8 cellular contexts compared by ENCODE assay signal in genomic region chr19:7916908-7917291, GRCh38. TPM values are rescaled to one million over a fixed set of nuclear protein-coding genes. Genes with fewer than 3 reads are reported as not detected.
DNase-seq lines count a peak whose midpoint lies in the region; ATAC-seq, FAIRE-seq and TF ChIP-seq lines count a peak whose summit lies in the region.

No MANE protein-coding gene starts in this region.

- H3K27me3 ChIP-seq in HL-60 (ENCODE audit: insufficient read depth, poor library complexity, severe bottlenecking), result peaks cover 3% of the 10 kb centered on the region
- H3K27me3 ChIP-seq in bronchial epithelial cell (ENCODE audit: control insufficient read depth, insufficient read depth, low read length), result peaks cover 2% of the 10 kb centered on the region

- H3K4me3 ChIP-seq in AG10803 (ENCODE audit: low read length) (peak overlapping the region; percentile 43), HL-60 (replicated peaks; ENCODE audit: insufficient read depth, low read length) (peak overlapping the region; percentile 44), bronchial epithelial cell (ENCODE audit: low read depth, low read length) (peak overlapping the region; percentile 49)

- peaks cover 5% of the 10 kb centered on the region for H3K36me3 ChIP-seq in bronchial epithelial cell (ENCODE audit: control insufficient read depth, insufficient read depth, low read length)

- H3K9me3 Mint-ChIP-seq in natural killer cell, result no peaks in the 10 kb centered on the region

- H3K27ac Mint-ChIP-seq in natural killer cell, result peak overlapping the region; percentile 71 to 76

- peak overlapping the region; percentile 1; the same call in 1 of the 2 replicates for H3K27ac ChIP-seq in HL-60 (replicated peaks)

- H3K36me3 Mint-ChIP-seq in natural killer cell, result no peaks in the 10 kb centered on the region

- no peak for TF ChIP-seq CTCF in AG10803 (conservative IDR thresholded peaks at IDR 0.05; ENCODE audit: low read length)
- no peak for TF ChIP-seq CTCF in HL-60 (IDR thresholded peaks at IDR 0.05; ENCODE audit: insufficient read depth, low read length)
- TF ChIP-seq CTCF in bronchial epithelial cell (IDR thresholded peaks at IDR 0.05; ENCODE audit: insufficient read depth, low read length, severe bottlenecking), result no peak
- TF ChIP-seq CTCF in natural killer cell (IDR thresholded peaks at IDR 0.05), result no peak
- TF ChIP-seq CTCF in GM10266 (IDR thresholded peaks at IDR 0.05; ENCODE audit: control insufficient read depth, insufficient read depth, low read depth, missing control alignments), result no peak

- peaks cover 21 to 38% of the 10 kb centered on the region in 2 donors for H3K4me1 Mint-ChIP-seq in natural killer cell

- no peak for FAIRE-seq in bronchial epithelial cell (lab: Jason Lieb, UNC)

- peaks cover 0 to 26% of the 10 kb centered on the region in 2 donors for H3K27me3 Mint-ChIP-seq in natural killer cell (ENCODE audit: low read depth in 2 of 2)

- intact Hi-C loops in natural killer cell (cut with micrococcal nuclease), result no loop called here

- ATAC-seq in natural killer cell, result no peak

- DNase-seq in AG10803 (ENCODE audit: low read depth) (no peak), HL-60 (ENCODE audit: low read depth in 1 of 2, low spot score in 1 of 2) (no peak), bronchial epithelial cell (ENCODE audit: low read depth) (no peak), natural killer cell (no peak), kidney glomerular epithelial cell (lab: John Stamatoyannopoulos, UW) (no peak), medulla oblongata (ENCODE audit: extremely low spot score) (no peak), SIG-M5 treated with dmso at 0.1 percent for 504 hours (lab: John Stamatoyannopoulos, UW; ENCODE audit: unreplicated experiment) (no peak), GM10266 (ENCODE audit: extremely low spot score) (no peak)

- H3K4me3 Mint-ChIP-seq in natural killer cell, result peak overlapping the region; percentile 83

RNA-seq across cellular contexts. Expression of gene TGFBR3L, which starts 2.3 kb away (rescaled TPM):
- 1.8 and 1.9 TPM in 2 replicates for total RNA-seq in bronchial epithelial cell
- total RNA-seq in natural killer cell, result 1 to 10 TPM; 3.5 to 4.6 (median 4.4) TPM

RNA-seq across cellular contexts. Expression of gene SNAPC2, which starts 3.2 kb away (rescaled TPM):
- 13.4 and 15.9 TPM in 2 replicates for total RNA-seq in bronchial epithelial cell
- 10 to 100 TPM; 22.1 to 32.4 (median 27.1) TPM for total RNA-seq in natural killer cell

RNA-seq across cellular contexts. Expression of gene CTXN1, which starts 9.0 kb away (rescaled TPM):
- total RNA-seq in bronchial epithelial cell, result 0.26 and 0.77 TPM in 2 replicates
- under 1 TPM in 1 of 3 donors, not detected in 2; 0.39 TPM for total RNA-seq in natural killer cell

RNA-seq across cellular contexts. Expression of gene MAP2K7, which starts 13.2 kb away (rescaled TPM):
- total RNA-seq in bronchial epithelial cell, result 10.0 and 11.9 TPM in 2 replicates
- total RNA-seq in natural killer cell, result 100 to 1,000 TPM; 131 to 218 (median 159) TPM

RNA-seq across cellular contexts. Expression of gene TIMM44, which starts 26.6 kb away (rescaled TPM):
- total RNA-seq in bronchial epithelial cell, result 96.1 and 146 TPM in 2 replicates
- total RNA-seq in natural killer cell, result 100 to 1,000 TPM in 1 of 3 donors, 10 to 100 TPM in 2; 83.3 to 116 (median 89.4) TPM
